9 cellular contexts compared by ENCODE assay signal in genomic region chr22:42376721-42377177, GRCh38. TPM values are rescaled to one million over a fixed set of nuclear protein-coding genes. Genes with fewer than 3 reads are reported as not detected.
A peak's percentile ranks its signal among the peaks of the same experiment; 100 is the strongest.
DNase-seq lines count a peak whose midpoint lies in the region; ATAC-seq, FAIRE-seq and TF ChIP-seq lines count a peak whose summit lies in the region.
"Had no signal": no experiment of that assay in that cellular context is flagged by ENCODE, and none has a peak within 500 bp of the region (broad histone marks: within the 10 kb centered on the region; RNA-seq: fewer than 3 reads in every experiment).

No MANE protein-coding gene starts in this region.

- intact Hi-C loops in Caco-2 (cut with micrococcal nuclease; ENCODE audit: unreplicated experiment) = no loop called here
- intact Hi-C loops in mucosa of descending colon (cut with DNase I, micrococcal nuclease) = no loop called here

- no peak overlapping the region; the same call in 1 of the 2 replicates for H4K8ac ChIP-seq in H1 (ENCODE audit: extremely low read depth, insufficient read depth, low read length)

- peak overlapping the region; percentile 72; the same call in 1 of the 2 replicates for H2BK20ac ChIP-seq in H1 (ENCODE audit: low read length)

- TF ChIP-seq RAD21 in H1 (IDR thresholded peaks at IDR 0.05 in 1 of 2, conservative IDR thresholded peaks at IDR 0.05 in 1 of 2; ENCODE audit: low read depth in 2 of 2, low read length in 2 of 2) = no peak; a peak in 1 of 4 replicates

- 50% methylated on average over 7 of the region's 10 CpGs; no CpG with 5 or more reads in 1 of the 2 experiments for WGBS in H1 (ENCODE audit: extremely low coverage in 1 of 2, insufficient coverage in 1 of 2, insufficient read length in 1 of 2, insufficient replicate concordance in 2 of 2, low coverage in 1 of 2, low lambda C conversion rate in 2 of 2, missing lambda C conversion rate in 1 of 2), 2 experiments

- no peaks in the 10 kb centered on the region for H4K20me1 ChIP-seq in H1 (replicated peaks in 1 of 2; ENCODE audit: control insufficient read depth in 1 of 2, insufficient read depth in 2 of 2, low read length in 2 of 2)

- no peak overlapping the region for H3K23ac ChIP-seq in H1 (ENCODE audit: insufficient read length)

- POLR2A ChIA-PET in Caco-2 (lab: Charles Lee) = no interaction called here
- POLR2A ChIA-PET in H1 (lab: Charles Lee; ENCODE audit: partially characterized antibody) = interaction anchor here (0.6 to 1.5 kb wide), 4 partner anchors 9 to 61 kb away, joined by 3 to 6 read pairs (median 4); no protein-coding TSS in a partner anchor

- H3K4me1 ChIP-seq in Caco-2 = peaks cover 5% of the 10 kb centered on the region; the same call in 1 of the 2 replicates
- peaks cover 0 to 29% (median 10%) of the 10 kb centered on the region in 4 experiments; a peak in 6 of 7 replicates for H3K4me1 ChIP-seq in H1 (replicated peaks in 1 of 4; ENCODE audit: control insufficient read depth in 3 of 4, insufficient read depth in 4 of 4, low read length in 3 of 4)
- H3K4me1 ChIP-seq in mucosa of descending colon (ENCODE audit: low read depth) = peaks cover 2% of the 10 kb centered on the region

- H3K23me2 ChIP-seq in H1 (ENCODE audit: low read depth, low read length) = no peaks in the 10 kb centered on the region; the same call in 1 of the 2 replicates

- H3K4me1 Mint-ChIP-seq in Caco-2 (ENCODE audit: low read depth, unreplicated experiment) = peaks cover 22% of the 10 kb centered on the region

- H3K9me3 ChIP-seq in Caco-2 = no peaks in the 10 kb centered on the region
- H3K9me3 ChIP-seq in H1 (ENCODE audit: insufficient read depth in 2 of 2, low read depth in 1 of 2, low read length in 1 of 2) = no peaks in the 10 kb centered on the region
- no peaks in the 10 kb centered on the region for H3K9me3 ChIP-seq in mucosa of descending colon

- no peak overlapping the region for H4K91ac ChIP-seq in H1 (replicated peaks; ENCODE audit: insufficient read length, low read length)

- peak; percentile 32 to 53 for DNase-seq in Caco-2
- peak; percentile 81 for DNase-seq in NCI-H2171 treated with DMSO at 0.1 percent for 48 hours (lab: John Stamatoyannopoulos, UW)
- no peak for DNase-seq in H1 (ENCODE audit: low read depth in 1 of 2, low spot score in 2 of 2)
- DNase-seq in mucosa of descending colon = peak; percentile 60 to 76 (median 64)
- DNase-seq in KBM-7 = no peak
- DNase-seq: activated T-cell treated with anti-CD3 and anti-CD28 coated beads, Interleukin-2, amount 50 U/mL, for 4 hours had no signal

- H3K79me2 ChIP-seq in H1 (ENCODE audit: control insufficient read depth in 1 of 2, insufficient read depth in 2 of 2, low read length in 2 of 2) = no peaks in the 10 kb centered on the region

- peak overlapping the region; percentile 17 for H3K27ac Mint-ChIP-seq in Caco-2 (ENCODE audit: unreplicated experiment)

- peak; percentile 61 for ATAC-seq in mucosa of descending colon
- ATAC-seq in GM18907 (IDR thresholded peaks at IDR 0.05; ENCODE audit: unreplicated experiment) = no peak
- no peak for ATAC-seq in HG02981 (IDR thresholded peaks at IDR 0.05; ENCODE audit: unreplicated experiment)
- ATAC-seq in HG02678 (IDR thresholded peaks at IDR 0.05; ENCODE audit: unreplicated experiment) = no peak
- ATAC-seq: activated T-cell treated with anti-CD3 and anti-CD28 coated beads, Interleukin-2, amount 50 U/mL, for 4 hours had no signal

- BruUV-seq in Caco-2 (replicated peaks; lab: Mats Ljungman, UMichigan) = no TSS peak

- peak overlapping the region; percentile 55; the same call in 1 of the 2 replicates for H3K18ac ChIP-seq in H1 (ENCODE audit: extremely low read depth, low read length)

- no peak for TF ChIP-seq CTCF in Caco-2 (IDR thresholded peaks at IDR 0.05; ENCODE audit: insufficient read depth in 1 of 2, low read depth in 1 of 2, low read length in 1 of 2, severe bottlenecking in 1 of 2, unreplicated experiment in 1 of 2)
- no peak for TF ChIP-seq CTCF in H1 (IDR thresholded peaks at IDR 0.05; ENCODE audit: control extremely low read depth in 1 of 3, insufficient read depth in 1 of 3, low read depth in 1 of 3, low read length in 3 of 3)
- TF ChIP-seq CTCF in mucosa of descending colon (IDR thresholded peaks at IDR 0.05) = no peak

- peak overlapping the region; percentile 85; the same call in 1 of the 2 replicates for H2BK12ac ChIP-seq in H1 (ENCODE audit: low read depth, low read length)

- H3K27me3 Mint-ChIP-seq in Caco-2 (ENCODE audit: insufficient read depth, unreplicated experiment) = no peaks in the 10 kb centered on the region

- H3K36me3 ChIP-seq in Caco-2 (ENCODE audit: control insufficient read depth, insufficient read depth, low read length) (no peaks in the 10 kb centered on the region), H1 (ENCODE audit: control insufficient read depth in 2 of 4, insufficient read depth in 4 of 4, low read length in 3 of 4) (no peaks in the 10 kb centered on the region), mucosa of descending colon (ENCODE audit: low read depth) (no peaks in the 10 kb centered on the region)

- peak overlapping the region; percentile 72; the same call in 1 of the 2 replicates for H2BK15ac ChIP-seq in H1 (ENCODE audit: low read length)

- H2AK5ac ChIP-seq in H1 (ENCODE audit: low read depth, low read length) = no peak overlapping the region

- no peak overlapping the region for H4K5ac ChIP-seq in H1 (ENCODE audit: insufficient read length, low read depth, low read length)

- H3K79me1 ChIP-seq in H1 (ENCODE audit: low read depth, low read length) = no peaks in the 10 kb centered on the region

- no peak overlapping the region for H3K9ac ChIP-seq in H1 (replicated peaks in 1 of 4; ENCODE audit: extremely low read depth in 1 of 4, low read depth in 3 of 4, low read length in 3 of 4)

- H3K4me3 ChIP-seq in Caco-2 (ENCODE audit: low read depth, low read length) = no peak overlapping the region
- H3K4me3 ChIP-seq in H1 (ENCODE audit: extremely low read depth in 1 of 4, insufficient read depth in 2 of 4, low read depth in 3 of 4, low read length in 4 of 4) = no peak overlapping the region
- no peak overlapping the region for H3K4me3 ChIP-seq in mucosa of descending colon

- H2BK5ac ChIP-seq in H1 (ENCODE audit: low read depth, low read length) = peak overlapping the region; percentile 61; the same call in 1 of the 2 replicates

- H3K27ac ChIP-seq in H1 (ENCODE audit: low read depth, low read length) = no peak overlapping the region

- no peak overlapping the region for H3K4me2 ChIP-seq in H1 (ENCODE audit: insufficient read depth in 1 of 2, low read depth in 2 of 2, low read length in 2 of 2)

- no peak overlapping the region for H3K14ac ChIP-seq in H1 (ENCODE audit: insufficient read length)

- no peak overlapping the region for H3K4me3 Mint-ChIP-seq in Caco-2 (ENCODE audit: unreplicated experiment)
- H3K4me3 Mint-ChIP-seq: activated T-cell treated with anti-CD3 and anti-CD28 coated beads, Interleukin-2, amount 50 U/mL, for 4 hours had no signal

- CTCF ChIA-PET in Caco-2 (lab: Charles Lee) = no interaction called here
- CTCF ChIA-PET in H1 (lab: Charles Lee; ENCODE audit: partially characterized antibody) = interaction anchor here (0.7 to 2.5 kb wide), 7 partner anchors 11 to 322 kb away, joined by 3 to 10 read pairs (median 5); no protein-coding TSS in a partner anchor

- H2BK120ac ChIP-seq in H1 (replicated peaks; ENCODE audit: low read depth, low read length) = peak overlapping the region; percentile 20

- no peak overlapping the region for H2AFZ ChIP-seq in H1 (ENCODE audit: low read length)

- TF ChIP-seq POLR2A in H1 (IDR thresholded peaks at IDR 0.05; ENCODE audit: control extremely low read depth in 1 of 2, low read depth in 2 of 2, low read length in 2 of 2) = no peak

- H3K9me3 Mint-ChIP-seq in Caco-2 (ENCODE audit: unreplicated experiment) = no peaks in the 10 kb centered on the region
- H3K9me3 Mint-ChIP-seq: activated T-cell treated with anti-CD3 and anti-CD28 coated beads, Interleukin-2, amount 50 U/mL, for 4 hours had no signal

- H3K27me3 ChIP-seq in Caco-2 (replicated peaks; ENCODE audit: control insufficient read depth, insufficient read depth, low read length) (no peaks in the 10 kb centered on the region), H1 (replicated peaks in 1 of 4; ENCODE audit: control insufficient read depth in 3 of 4, extremely low read depth in 1 of 4, insufficient read depth in 3 of 4, low read length in 3 of 4) (no peaks in the 10 kb centered on the region)

- TF ChIP-seq EP300 in H1 (IDR thresholded peaks at IDR 0.05; ENCODE audit: borderline replicate concordance in 1 of 2, low read depth in 2 of 2, low read length in 2 of 2) = no peak

- H3K36me3 Mint-ChIP-seq in Caco-2 (ENCODE audit: insufficient read depth, unreplicated experiment) = peaks cover 6% of the 10 kb centered on the region

- H3K4ac ChIP-seq in H1 (replicated peaks; ENCODE audit: insufficient read length, low read depth, low read length) = no peak overlapping the region

- in situ Hi-C loops in KBM-7 (cut with MboI; ENCODE audit: low pct_unique_long_range_greater_than_20kb, low sequenced_read_pairs) = no loop called here

- no peak overlapping the region for H3K56ac ChIP-seq in H1 (replicated peaks; ENCODE audit: insufficient read length, low read depth, low read length)

- peak; percentile 72 for FAIRE-seq in H1 (lab: Jason Lieb, UNC)

TF ChIP-seq in H1, 55 proteins besides CTCF, POLR2A, EP300 and RAD21 (continues in another document):
- TF ChIP-seq RFX5 (IDR thresholded peaks at IDR 0.05; ENCODE audit: borderline replicate concordance, low read depth, low read length) = no peak
- TF ChIP-seq ZNF274 (IDR thresholded peaks at IDR 0.05; ENCODE audit: borderline replicate concordance, extremely low read depth, low read length) = no peak
- TF ChIP-seq SP2 (IDR thresholded peaks at IDR 0.05; ENCODE audit: low read length) = no peak
- TF ChIP-seq HDAC2 (IDR thresholded peaks at IDR 0.05; ENCODE audit: borderline replicate concordance in 1 of 2, low read depth in 2 of 2, low read length in 2 of 2) = peak in 1 of 2 experiments; percentile 96; a peak in 3 of 4 replicates

RNA-seq across cellular contexts. Expression of gene NFAM1, which starts 55.5 kb away (rescaled TPM):
- total RNA-seq in Caco-2 (2022) (not detected in 2 replicates), mucosa of descending colon (1 to 10 TPM in 2 of 3 donors, under 1 TPM in 1; 0.46 to 3.1 (median 2.9) TPM)
- total RNA-seq in H1 (2021; fragmentation: NEBNext Ultra II Directional; extraction: Animal tissue kit (Norgen Biotek cat#: 25700)) = 0.61 and 0.73 TPM in 2 replicates
- 0.50 and 0.62 TPM in 2 replicates for polyA plus RNA-seq in H1 (2011; rRNA removed)
- 0.37 TPM for polyA plus RNA-seq in H1 (2011; cell fraction: cytosol; rRNA removed)
- 0.54 TPM for polyA plus RNA-seq in H1 (2011; cell fraction: nucleus; rRNA removed)
- 0.80 to 1.1 TPM (median 0.92 TPM) in 4 replicates for polyA plus RNA-seq in H1 (2012, experiment 1 of 2)
- 0.64 TPM for polyA plus RNA-seq in H1 (2012, experiment 2 of 2)
- polyA plus RNA-seq in H1 (2013, experiment 1 of 2) = 0.26 TPM
- 0.35 TPM for polyA plus RNA-seq in H1 (2013, experiment 2 of 2)
- polyA minus RNA-seq in H1 (2011; rRNA and poly(A)+ RNA removed) = 0.54 and 0.59 TPM in 2 replicates
- polyA minus RNA-seq in H1 (2011; cell fraction: cytosol; rRNA and poly(A)+ RNA removed) = 0.51 TPM
- polyA minus RNA-seq in H1 (2011; cell fraction: nucleus; rRNA and poly(A)+ RNA removed) = 0.50 TPM

Comparison
In these comparisons a context has a peak if more than half of its experiments do, and no peak if none do; other contexts are left out.
1. DNase-seq: peak in Caco-2 (2 of 2), NCI-H2171 treated with DMSO at 0.1 percent for 48 hours (single experiment) and mucosa of descending colon (3 of 3); none in H1 (0 of 2) and KBM-7 (single experiment).